Comparison of ENCODE assay signal across 22 cellular contexts in the genomic region with DNA sequence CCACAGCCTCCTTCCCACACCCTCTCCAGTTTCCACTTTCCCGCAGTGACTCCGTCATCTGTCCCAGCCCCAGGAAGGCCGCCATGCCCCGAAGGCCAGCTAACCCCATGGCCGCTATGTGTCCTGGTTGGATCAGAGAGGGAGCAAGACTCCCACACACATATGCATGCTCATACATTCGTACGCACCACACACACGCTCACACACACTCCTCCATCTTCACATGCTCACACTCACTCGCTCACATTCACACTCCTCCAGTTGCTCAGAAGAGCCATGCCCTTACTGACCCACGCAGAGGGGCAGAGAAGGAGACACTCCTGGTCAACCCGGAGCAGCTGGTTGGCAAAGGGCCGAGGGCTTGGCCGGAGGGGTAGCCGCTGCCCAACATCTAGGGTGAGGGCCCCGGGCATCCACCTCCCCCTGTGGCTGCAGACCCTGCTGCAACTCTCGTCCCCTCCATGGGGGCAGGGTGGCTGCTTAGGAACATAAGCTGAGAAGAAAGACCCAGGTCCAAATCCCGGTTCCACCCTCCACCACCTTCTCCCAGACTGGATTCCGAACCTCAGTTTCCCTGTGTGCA.
DNase-seq lines count a peak whose midpoint lies in the region; ATAC-seq, FAIRE-seq and TF ChIP-seq lines count a peak whose summit lies in the region.
"Had no signal": no experiment of that assay in that cellular context is flagged by ENCODE, and none has a peak within 500 bp of the region (broad histone marks: within the 10 kb centered on the region; RNA-seq: fewer than 3 reads in every experiment).

No MANE protein-coding gene starts in this region.

- no peaks in the 10 kb centered on the region for H3K36me3 Mint-ChIP-seq in CD8-positive, alpha-beta T cell
- no peaks in the 10 kb centered on the region for H3K36me3 Mint-ChIP-seq in activated B cell treated with CpG ODN at 0.5 μM for 24 hours (ENCODE audit: low read depth)
- H3K36me3 Mint-ChIP-seq in naive thymus-derived CD4-positive, alpha-beta T cell: peaks cover 0 to 3% (median 0%) of the 10 kb centered on the region in 5 donors
- H3K36me3 Mint-ChIP-seq: natural killer cell had no signal

- no peaks in the 10 kb centered on the region for H3K9me3 ChIP-seq in CD8-positive, alpha-beta T cell (ENCODE audit: low read length)
- H3K9me3 ChIP-seq in naive thymus-derived CD4-positive, alpha-beta T cell (ENCODE audit: control insufficient read depth in 2 of 3, low read length in 3 of 3): no peaks in the 10 kb centered on the region
- H3K9me3 ChIP-seq in kidney (ENCODE audit: control insufficient read depth in 1 of 2, low read length in 2 of 2) (no peaks in the 10 kb centered on the region), gastroesophageal sphincter (no peaks in the 10 kb centered on the region)
- H3K9me3 ChIP-seq: left lung, ovary, spleen had no signal

- no peaks in the 10 kb centered on the region for H3K27me3 ChIP-seq in CD8-positive, alpha-beta T cell (ENCODE audit: insufficient read depth, low read length)
- peaks cover 0 to 4% of the 10 kb centered on the region in 2 donors for H3K27me3 ChIP-seq in naive thymus-derived CD4-positive, alpha-beta T cell (ENCODE audit: control insufficient read depth in 2 of 2, insufficient read depth in 2 of 2, low read length in 2 of 2)
- no peaks in the 10 kb centered on the region for H3K27me3 ChIP-seq in gastroesophageal sphincter
- H3K27me3 ChIP-seq: left lung, ovary had no signal

- H3K9me3 Mint-ChIP-seq in CD8-positive, alpha-beta T cell: no peaks in the 10 kb centered on the region
- no peaks in the 10 kb centered on the region for H3K9me3 Mint-ChIP-seq in activated B cell treated with CpG ODN at 0.5 μM for 24 hours
- no peaks in the 10 kb centered on the region for H3K9me3 Mint-ChIP-seq in naive thymus-derived CD4-positive, alpha-beta T cell
- H3K9me3 Mint-ChIP-seq: dendritic cell treated with granulocyte-macrophage colony-stimulating factor and Interleukin-4, amounts not matched to agents 40 ng/mL and 50 ng/mL, for 4 days; natural killer cell had no signal

- 93 to 98% methylated on average over 6 to 11 of the region's 18 CpGs for WGBS in gastroesophageal sphincter (ENCODE audit: low coverage in 1 of 2), 2 donors

- no peak for ATAC-seq in CD8-positive, alpha-beta T cell
- no peak for ATAC-seq in activated B cell treated with CpG ODN at 0.5 μM for 24 hours (ENCODE audit: low read depth)
- no peak for ATAC-seq in naive thymus-derived CD4-positive, alpha-beta T cell
- no peak for ATAC-seq in GM19463 (IDR thresholded peaks at IDR 0.05; ENCODE audit: unreplicated experiment)
- ATAC-seq in gastroesophageal sphincter: no peak
- ATAC-seq: left lung; natural killer cell; stimulated activated naive CD8-positive, alpha-beta T cell treated with anti-CD3 and anti-CD28 coated beads, Interleukin-15, Interleukin-2, amounts not matched to agents 100 U/mL and 50 U/mL, for 24 hours had no signal

- no peak overlapping the region for H3K4me3 ChIP-seq in CD8-positive, alpha-beta T cell (ENCODE audit: low read depth, low read length)
- no peak overlapping the region for H3K4me3 ChIP-seq in naive thymus-derived CD4-positive, alpha-beta T cell (ENCODE audit: low read length)
- H3K4me3 ChIP-seq in kidney (ENCODE audit: low read length in 2 of 2) (no peak overlapping the region), gastroesophageal sphincter (no peak overlapping the region)
- H3K4me3 ChIP-seq: left lung, ovary, spleen had no signal

- TF ChIP-seq CTCF in CD8-positive, alpha-beta T cell (IDR thresholded peaks at IDR 0.05): no peak
- TF ChIP-seq CTCF in activated B cell treated with CpG ODN at 0.5 μM for 24 hours (IDR thresholded peaks at IDR 0.05) (no peak), kidney (IDR thresholded peaks at IDR 0.05; ENCODE audit: borderline replicate concordance, extremely low read depth, insufficient read depth) (no peak), gastroesophageal sphincter (IDR thresholded peaks at IDR 0.05) (no peak)

- H3K27ac Mint-ChIP-seq in CD8-positive, alpha-beta T cell: peak overlapping the region; percentile 27
- peak overlapping the region; percentile 32 for H3K27ac Mint-ChIP-seq in activated B cell treated with CpG ODN at 0.5 μM for 24 hours
- H3K27ac Mint-ChIP-seq in naive thymus-derived CD4-positive, alpha-beta T cell: peak overlapping the region in 1 of 9 donors; percentile 82
- H3K27ac Mint-ChIP-seq: dendritic cell treated with granulocyte-macrophage colony-stimulating factor and Interleukin-4, amounts not matched to agents 40 ng/mL and 50 ng/mL, for 4 days; natural killer cell had no signal

- no peak for DNase-seq in CD8-positive, alpha-beta T cell
- DNase-seq in GM12891 (ENCODE audit: insufficient read length, low spot score) (no peak), activated B cell treated with CpG ODN at 0.5 μM for 24 hours (no peak), kidney (no peak)
- DNase-seq in naive thymus-derived CD4-positive, alpha-beta T cell: no peak
- DNase-seq: COR-L47; HCEC 1CT; head of caudate nucleus; left lung; natural killer cell; NCI-H1105; NCI-H2029 treated with DMSO at 0.1 percent for 48 hours; NCI-H226; NCI-H774; ovary; Right ventricle myocardium superior; spleen; stimulated activated CD4-positive, alpha-beta T cell treated with anti-CD3 and anti-CD28 coated beads, Interleukin-4, amount 100 ng/mL, for 1 hour had no signal

- peak overlapping the region; percentile 50 for H3K4me3 Mint-ChIP-seq in CD8-positive, alpha-beta T cell
- H3K4me3 Mint-ChIP-seq in activated B cell treated with CpG ODN at 0.5 μM for 24 hours: peak overlapping the region; percentile 33
- H3K4me3 Mint-ChIP-seq in naive thymus-derived CD4-positive, alpha-beta T cell: peak overlapping the region; percentile 36 to 79 (median 64)
- H3K4me3 Mint-ChIP-seq: dendritic cell treated with granulocyte-macrophage colony-stimulating factor and Interleukin-4, amounts not matched to agents 40 ng/mL and 50 ng/mL, for 4 days; natural killer cell had no signal

- POLR2A ChIA-PET in CD8-positive, alpha-beta T cell (lab: Charles Lee): no interaction called here
- POLR2A ChIA-PET in activated B cell treated with CpG ODN at 0.5 μM for 24 hours (lab: Charles Lee): interaction anchor here (0.6 to 1.3 kb wide), 4 partner anchors 9 to 238 kb away, joined by 3 to 11 read pairs (median 3); no protein-coding TSS in a partner anchor
- POLR2A ChIA-PET in naive thymus-derived CD4-positive, alpha-beta T cell (lab: Charles Lee): no interaction called here

- peaks cover 2% of the 10 kb centered on the region for H3K27me3 Mint-ChIP-seq in CD8-positive, alpha-beta T cell (ENCODE audit: low read depth)
- no peaks in the 10 kb centered on the region for H3K27me3 Mint-ChIP-seq in activated B cell treated with CpG ODN at 0.5 μM for 24 hours
- H3K27me3 Mint-ChIP-seq in naive thymus-derived CD4-positive, alpha-beta T cell: peaks cover 0 to 20% (median 0%) of the 10 kb centered on the region in 5 donors

- TF ChIP-seq EP300 in gastroesophageal sphincter (IDR thresholded peaks at IDR 0.05): no peak

- no peaks in the 10 kb centered on the region for H3K36me3 ChIP-seq in CD8-positive, alpha-beta T cell (ENCODE audit: insufficient read depth, low read length)
- no peaks in the 10 kb centered on the region for H3K36me3 ChIP-seq in naive thymus-derived CD4-positive, alpha-beta T cell (ENCODE audit: control insufficient read depth in 2 of 3, insufficient read depth in 3 of 3, low read length in 3 of 3)
- no peaks in the 10 kb centered on the region for H3K36me3 ChIP-seq in kidney (ENCODE audit: control insufficient read depth in 1 of 2, insufficient read depth in 2 of 2, low read length in 2 of 2)
- H3K36me3 ChIP-seq in gastroesophageal sphincter: no peaks in the 10 kb centered on the region
- H3K36me3 ChIP-seq: left lung, ovary, spleen had no signal

- no peak overlapping the region for H3K9ac ChIP-seq in kidney (ENCODE audit: low read length in 2 of 2)

- no peak overlapping the region for H3K27ac ChIP-seq in CD8-positive, alpha-beta T cell (ENCODE audit: low read depth, low read length)
- H3K27ac ChIP-seq in naive thymus-derived CD4-positive, alpha-beta T cell (ENCODE audit: low read depth, low read length): no peak overlapping the region
- no peak overlapping the region for H3K27ac ChIP-seq in kidney (ENCODE audit: low read depth in 2 of 2, low read length in 2 of 2)
- no peak overlapping the region for H3K27ac ChIP-seq in gastroesophageal sphincter
- H3K27ac ChIP-seq: left lung, ovary, spleen had no signal

- peaks cover 30% of the 10 kb centered on the region for H3K4me1 ChIP-seq in CD8-positive, alpha-beta T cell (ENCODE audit: insufficient read depth, low read length)
- H3K4me1 ChIP-seq in naive thymus-derived CD4-positive, alpha-beta T cell (ENCODE audit: control insufficient read depth in 2 of 2, insufficient read depth in 2 of 2, low read length in 2 of 2): peaks cover 19 to 41% of the 10 kb centered on the region in 2 donors
- H3K4me1 ChIP-seq in kidney (ENCODE audit: control insufficient read depth in 1 of 2, insufficient read depth in 1 of 2, low read depth in 1 of 2, low read length in 2 of 2) (peaks cover 0 to 6% of the 10 kb centered on the region in 2 donors), gastroesophageal sphincter (peaks cover 0 to 32% (median 26%) of the 10 kb centered on the region in 3 donors)

- FAIRE-seq in GM12891 (lab: Jason Lieb, UNC) (peak; percentile 79), kidney (lab: Jason Lieb, UNC) (no peak)

- TF ChIP-seq POLR2A in GM12891 (IDR thresholded peaks at IDR 0.05; ENCODE audit: low read depth, low read length): no peak
- no peak for TF ChIP-seq POLR2A in gastroesophageal sphincter (IDR thresholded peaks at IDR 0.05)

- intact Hi-C loops in CD8-positive, alpha-beta T cell (cut with DNase I, micrococcal nuclease): no loop called here
- intact Hi-C loops in activated B cell treated with CpG ODN at 0.5 μM for 24 hours (cut with micrococcal nuclease) (no loop called here), kidney (cut with DNase I) (no loop called here)
- intact Hi-C loops in naive thymus-derived CD4-positive, alpha-beta T cell (cut with micrococcal nuclease): no loop called here

- CTCF ChIA-PET in CD8-positive, alpha-beta T cell (lab: Charles Lee): interaction anchor here (1.2 kb wide), 1 partner anchor 38 kb away, joined by 4 read pairs; no protein-coding TSS in a partner anchor
- CTCF ChIA-PET in activated B cell treated with CpG ODN at 0.5 μM for 24 hours (lab: Charles Lee): no interaction called here
- CTCF ChIA-PET in naive thymus-derived CD4-positive, alpha-beta T cell (lab: Charles Lee): no interaction called here

- H3K4me1 Mint-ChIP-seq in CD8-positive, alpha-beta T cell (ENCODE audit: low read depth): peaks cover 49% of the 10 kb centered on the region
- peaks cover 74% of the 10 kb centered on the region for H3K4me1 Mint-ChIP-seq in activated B cell treated with CpG ODN at 0.5 μM for 24 hours
- peaks cover 11 to 62% (median 56%) of the 10 kb centered on the region in 7 donors for H3K4me1 Mint-ChIP-seq in naive thymus-derived CD4-positive, alpha-beta T cell

TF ChIP-seq in GM12891, 5 proteins besides CTCF, POLR2A, EP300 and RAD21:
- no peak for TF ChIP-seq PAX5 (IDR thresholded peaks at IDR 0.05; ENCODE audit: insufficient read depth, low read length, severe bottlenecking)
- no peak for TF ChIP-seq TAF1 (IDR thresholded peaks at IDR 0.05; ENCODE audit: low read depth, low read length)
- no peak for TF ChIP-seq POU2F2 (IDR thresholded peaks at IDR 0.05; ENCODE audit: low read depth, low read length)
- no peak for TF ChIP-seq SPI1 (IDR thresholded peaks at IDR 0.05; ENCODE audit: low read depth, low read length)
- TF ChIP-seq POLR2AphosphoS5 (IDR thresholded peaks at IDR 0.05; ENCODE audit: low read depth, low read length): no peak
